ENCODE assay signal across 14 cellular contexts in the genomic region with DNA sequence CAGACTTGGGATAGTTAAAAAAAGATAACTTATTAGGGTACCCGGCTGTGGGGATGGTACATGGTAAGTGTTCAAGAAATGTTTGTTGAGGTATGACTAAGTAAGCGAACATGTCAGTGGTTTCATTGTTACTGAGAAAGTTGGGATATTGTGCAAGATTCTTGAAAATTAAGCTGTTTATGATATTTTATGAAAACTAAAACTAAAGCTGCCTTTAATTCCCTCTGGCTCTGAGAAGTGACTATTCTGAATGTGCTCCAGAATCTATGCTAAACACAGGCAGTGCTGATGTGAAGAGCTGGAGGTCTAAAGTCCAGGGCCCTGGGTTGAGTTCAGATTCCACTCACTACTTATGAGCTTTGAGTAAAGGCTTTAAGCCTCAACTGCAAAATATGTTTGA.
DNase-seq lines count a peak whose midpoint lies in the region; ATAC-seq and TF ChIP-seq lines count a peak whose summit lies in the region.
"Had no signal": no experiment of that assay in that cellular context is flagged by ENCODE, and none has a peak within 500 bp of the region (broad histone marks: within the 10 kb centered on the region; RNA-seq: fewer than 3 reads in every experiment).

No MANE protein-coding gene starts in this region.

- H3K4me1 ChIP-seq in ACC112 (ENCODE audit: control insufficient read depth, insufficient read depth, low read length, unreplicated experiment) (peaks cover 41% of the 10 kb centered on the region), mammary epithelial cell (ENCODE audit: insufficient read depth, low read length) (peaks cover 23% of the 10 kb centered on the region)
- H3K4me1 ChIP-seq: BE2C had no signal

- H3K9me3 Mint-ChIP-seq in HFFc6 = no peaks in the 10 kb centered on the region
- peaks cover 0 to 2% (median 0%) of the 10 kb centered on the region in 7 donors for H3K9me3 Mint-ChIP-seq in CD14-positive monocyte
- H3K9me3 Mint-ChIP-seq: stimulated activated naive CD8-positive, alpha-beta T cell treated with anti-CD3 and anti-CD28 coated beads, Interleukin-15, Interleukin-2, amounts not matched to agents 100 ng/mL and 50 ng/mL, for 24 hours had no signal

- CTCF ChIA-PET in mammary epithelial cell (lab: Charles Lee; ENCODE audit: low non-redundant PET) = no interaction called here

- no peaks in the 10 kb centered on the region for H3K9me3 ChIP-seq in mammary epithelial cell (replicated peaks; ENCODE audit: insufficient read depth, low read length)
- H3K9me3 ChIP-seq: BE2C had no signal

- peaks cover 5% of the 10 kb centered on the region; the same call in 1 of the 2 replicates for H3K27me3 Mint-ChIP-seq in HFFc6 (ENCODE audit: insufficient read depth)
- H3K27me3 Mint-ChIP-seq in CD14-positive monocyte (ENCODE audit: low read depth in 3 of 3) = no peaks in the 10 kb centered on the region
- H3K27me3 Mint-ChIP-seq: stimulated activated naive CD8-positive, alpha-beta T cell treated with anti-CD3 and anti-CD28 coated beads, Interleukin-15, Interleukin-2, amounts not matched to agents 100 ng/mL and 50 ng/mL, for 24 hours had no signal

- BruUV-seq in mammary epithelial cell (replicated peaks; lab: Mats Ljungman, UMichigan) = no TSS peak

- 11% methylated on average over 2 of the region's 2 CpGs for WGBS in mammary epithelial cell (ENCODE audit: low coverage, missing lambda C conversion rate)

- H3K4me3 ChIP-seq in ACC112 (ENCODE audit: low read depth, low read length) (no peak overlapping the region), mammary epithelial cell (replicated peaks in 1 of 3; ENCODE audit: insufficient read depth in 1 of 3, low read depth in 2 of 3, low read length in 3 of 3) (no peak overlapping the region)

- H3K4me1 Mint-ChIP-seq in HFFc6 (ENCODE audit: low read depth) (no peaks in the 10 kb centered on the region), CD14-positive monocyte (peaks cover 19% of the 10 kb centered on the region)

- ATAC-seq in GM19328 (IDR thresholded peaks at IDR 0.05; ENCODE audit: unreplicated experiment) = no peak

- DNase-seq in HFFc6 (peak; percentile 0), mammary epithelial cell (peak; percentile 73), iris pigment epithelial cell (ENCODE audit: low read depth) (peak; percentile 93), CD14-positive monocyte (ENCODE audit: low spot score) (no peak), NCI-H1092 (lab: John Stamatoyannopoulos, UW) (no peak), NCI-H1694 treated with DMSO at 0.1 percent for 48 hours (lab: John Stamatoyannopoulos, UW) (no peak)
- DNase-seq: BE2C; NCI-H1417; NCI-H69; SIG-M5; stimulated activated CD4-positive, alpha-beta T cell treated with anti-CD3 and anti-CD28 coated beads, Interleukin-4, amount 100 ng/mL, for 4 hours had no signal

- in situ Hi-C loops in mammary epithelial cell (cut with MboI; ENCODE audit: low sequenced_read_pairs in 2 of 2) = no loop called here

- no peak overlapping the region for H3K4me3 Mint-ChIP-seq in HFFc6
- H3K4me3 Mint-ChIP-seq in CD14-positive monocyte = no peak overlapping the region
- H3K4me3 Mint-ChIP-seq: stimulated activated naive CD8-positive, alpha-beta T cell treated with anti-CD3 and anti-CD28 coated beads, Interleukin-15, Interleukin-2, amounts not matched to agents 100 ng/mL and 50 ng/mL, for 24 hours had no signal

- H2AFZ ChIP-seq in ACC112 (ENCODE audit: low read length, unreplicated experiment) (no peak overlapping the region), mammary epithelial cell (ENCODE audit: low read depth, low read length) (no peak overlapping the region)

- no peaks in the 10 kb centered on the region for H3K36me3 Mint-ChIP-seq in HFFc6 (ENCODE audit: low read depth)
- peaks cover 83 to 99% of the 10 kb centered on the region in 2 donors for H3K36me3 Mint-ChIP-seq in CD14-positive monocyte

- no peak overlapping the region for H3K27ac Mint-ChIP-seq in HFFc6
- peak overlapping the region in 1 of 7 donors; percentile 72 for H3K27ac Mint-ChIP-seq in CD14-positive monocyte
- H3K27ac Mint-ChIP-seq: stimulated activated naive CD8-positive, alpha-beta T cell treated with anti-CD3 and anti-CD28 coated beads, Interleukin-15, Interleukin-2, amounts not matched to agents 100 ng/mL and 50 ng/mL, for 24 hours had no signal

- H3K79me2 ChIP-seq in ACC112 (ENCODE audit: control insufficient read depth, insufficient read depth, low read length, unreplicated experiment) (no peaks in the 10 kb centered on the region), mammary epithelial cell (ENCODE audit: insufficient read depth, low read length) (no peaks in the 10 kb centered on the region)

- H3K27me3 ChIP-seq in ACC112 (ENCODE audit: insufficient read depth, low read length) = no peaks in the 10 kb centered on the region
- no peaks in the 10 kb centered on the region for H3K27me3 ChIP-seq in mammary epithelial cell (ENCODE audit: insufficient read depth, low read length)
- H3K27me3 ChIP-seq: BE2C had no signal

- intact Hi-C loops in mammary epithelial cell (cut with micrococcal nuclease) (loop anchor here (2.0 kb wide), 1 partner anchor 47 kb away; no protein-coding TSS in a partner anchor), CD14-positive monocyte (cut with micrococcal nuclease) (no loop called here)

- no peak overlapping the region for H3K9ac ChIP-seq in mammary epithelial cell (ENCODE audit: insufficient read depth, low read length)

- TF ChIP-seq CTCF in HFFc6 (IDR thresholded peaks at IDR 0.05) (no peak), mammary epithelial cell (conservative IDR thresholded peaks at IDR 0.05 in 1 of 2, IDR thresholded peaks at IDR 0.05 in 1 of 2; ENCODE audit: extremely low read depth in 1 of 2, insufficient read depth in 1 of 2, low read depth in 1 of 2, low read length in 2 of 2) (no peak), CD14-positive monocyte (IDR thresholded peaks at IDR 0.05) (no peak)

- H3K27ac ChIP-seq in ACC112 (ENCODE audit: low read depth, low read length) (peak overlapping the region; percentile 77), mammary epithelial cell (ENCODE audit: insufficient read depth, low read depth, low read length) (peak overlapping the region; percentile 52)

- dilution Hi-C loops in mammary epithelial cell (cut with HindIII; ENCODE audit: low sequenced_read_pairs) = no loop called here

- H4K20me1 ChIP-seq in mammary epithelial cell (ENCODE audit: insufficient read depth, low read length) = no peaks in the 10 kb centered on the region

- peak overlapping the region; percentile 48 for H3K4me2 ChIP-seq in mammary epithelial cell (ENCODE audit: insufficient read depth, low read depth, low read length)

- H3K36me3 ChIP-seq in ACC112 (ENCODE audit: insufficient read depth, low read length) = no peaks in the 10 kb centered on the region
- no peaks in the 10 kb centered on the region for H3K36me3 ChIP-seq in mammary epithelial cell (ENCODE audit: insufficient read depth, low read length)
- H3K36me3 ChIP-seq: BE2C had no signal

Comparison
In these comparisons a context has a peak if more than half of its experiments do, and no peak if none do; other contexts are left out.
1. DNase-seq: peak in HFFc6 (single experiment), mammary epithelial cell (single experiment) and iris pigment epithelial cell (single experiment); none in CD14-positive monocyte (single experiment), NCI-H1092 (single experiment) and NCI-H1694 treated with DMSO at 0.1 percent for 48 hours (single experiment).